17 cellular contexts compared by ENCODE assay signal in the genomic region with DNA sequence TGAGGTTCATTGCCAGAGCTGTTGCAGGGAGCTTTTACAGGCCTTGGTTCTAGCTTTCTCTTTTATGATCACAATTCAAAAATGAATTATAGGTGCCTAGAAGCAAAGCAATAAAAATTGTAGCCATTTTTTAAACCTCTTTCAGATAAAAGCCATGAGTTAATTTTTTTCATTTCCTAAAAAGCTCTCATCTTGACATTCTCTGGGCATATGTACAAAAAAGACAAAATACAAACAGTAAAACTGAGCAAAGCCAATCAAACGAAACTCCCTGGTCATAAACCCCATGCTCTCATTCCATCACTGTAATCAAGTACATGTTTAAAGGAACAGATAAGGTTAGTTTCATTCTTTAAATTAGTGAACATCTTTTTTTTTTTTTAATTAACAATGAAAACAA.
DNase-seq lines count a peak whose midpoint lies in the region; ATAC-seq, FAIRE-seq and TF ChIP-seq lines count a peak whose summit lies in the region.
"Had no signal": no experiment of that assay in that cellular context is flagged by ENCODE, and none has a peak within 500 bp of the region (broad histone marks: within the 10 kb centered on the region; RNA-seq: fewer than 3 reads in every experiment).

No MANE protein-coding gene starts in this region.

- H3K27me3 Mint-ChIP-seq in T-helper 2 cell treated with Interferon-gamma antibody and Interleukin-4, amounts not matched to agents 5 μg/mL and 100 μg/mL, for 36 hours (ENCODE audit: low read depth): no peaks in the 10 kb centered on the region
- H3K27me3 Mint-ChIP-seq: CD4-positive, alpha-beta memory T cell had no signal

- H3K4me3 Mint-ChIP-seq in T-helper 2 cell treated with Interferon-gamma antibody and Interleukin-4, amounts not matched to agents 5 μg/mL and 100 μg/mL, for 36 hours: no peak overlapping the region
- H3K4me3 Mint-ChIP-seq: CD4-positive, alpha-beta memory T cell; H9; HFFc6 had no signal

- peaks cover 48% of the 10 kb centered on the region for H3K36me3 Mint-ChIP-seq in T-helper 2 cell treated with Interferon-gamma antibody and Interleukin-4, amounts not matched to agents 5 μg/mL and 100 μg/mL, for 36 hours (ENCODE audit: low read depth)

- no peaks in the 10 kb centered on the region for H3K9me3 Mint-ChIP-seq in T-helper 2 cell treated with Interferon-gamma antibody and Interleukin-4, amounts not matched to agents 5 μg/mL and 100 μg/mL, for 36 hours
- H3K9me3 Mint-ChIP-seq: H9, HFFc6 had no signal

- DNase-seq in T-helper 2 cell treated with Interferon-gamma antibody and Interleukin-4, amounts not matched to agents 5 μg/mL and 100 μg/mL, for 36 hours (ENCODE audit: low spot score): no peak
- DNase-seq in fibroblast of villous mesenchyme (ENCODE audit: low read depth) (peak; percentile 13), left lobe of liver (ENCODE audit: low spot score) (no peak), GM19239 (ENCODE audit: insufficient read length, low spot score) (no peak), NCI-H446 (lab: John Stamatoyannopoulos, UW) (no peak), NCI-H2107 treated with DMSO at 0.1 percent for 48 hours (lab: John Stamatoyannopoulos, UW; ENCODE audit: unreplicated experiment) (no peak)
- DNase-seq: C1 segment of cervical spinal cord; Caco-2; CD4-positive, alpha-beta memory T cell; DMS153; DND-41; GM23248; H9; HFFc6 had no signal

- peak overlapping the region; percentile 9 for H3K27ac Mint-ChIP-seq in T-helper 2 cell treated with Interferon-gamma antibody and Interleukin-4, amounts not matched to agents 5 μg/mL and 100 μg/mL, for 36 hours
- H3K27ac Mint-ChIP-seq: H9, HFFc6 had no signal

- H3K4me3 ChIP-seq in fibroblast of villous mesenchyme (ENCODE audit: low read depth, low read length): no peak overlapping the region
- H3K4me3 ChIP-seq: GM23248 had no signal

- H3K4me1 Mint-ChIP-seq in T-helper 2 cell treated with Interferon-gamma antibody and Interleukin-4, amounts not matched to agents 5 μg/mL and 100 μg/mL, for 36 hours (ENCODE audit: low read depth): peaks cover 31% of the 10 kb centered on the region

- FAIRE-seq in GM19239 (lab: Jason Lieb, UNC): no peak
- FAIRE-seq: G401.6, GM12892 had no signal

- ATAC-seq in left lobe of liver: peak; percentile 42
- ATAC-seq: HCT116 had no signal

- no peak for TF ChIP-seq CTCF in fibroblast of villous mesenchyme (IDR thresholded peaks at IDR 0.05; ENCODE audit: insufficient read depth, low read depth, low read length)
